In genomic region chr4:83585982-83586508, GRCh38 we compare ENCODE assay signal across 21 cellular contexts.
"Had no signal": no experiment of that assay in that cellular context is flagged by ENCODE, and none has a peak within 500 bp of the region (broad histone marks: within the 10 kb centered on the region; RNA-seq: fewer than 3 reads in every experiment).

No MANE protein-coding gene starts in this region.

- H3K27ac Mint-ChIP-seq: memory B cell; naive thymus-derived CD4-positive, alpha-beta T cell; natural killer cell treated with Interleukin-12 subunit alpha and Interleukin-12 subunit beta and Interleukin-15 and Interleukin-18, amount 100 ng/mL, for 72 hours; stimulated activated naive CD8-positive, alpha-beta T cell treated with anti-CD3 and anti-CD28 coated beads, Interleukin-15, Interleukin-2, amounts not matched to agents 100 ng/mL and 50 ng/mL, for 24 hours had no signal

- H3K36me3 Mint-ChIP-seq: memory B cell; natural killer cell treated with Interleukin-12 subunit alpha and Interleukin-12 subunit beta and Interleukin-15 and Interleukin-18, amount 100 ng/mL, for 72 hours had no signal

- H3K27me3 Mint-ChIP-seq: memory B cell; naive thymus-derived CD4-positive, alpha-beta T cell; stimulated activated naive CD8-positive, alpha-beta T cell treated with anti-CD3 and anti-CD28 coated beads, Interleukin-15, Interleukin-2, amounts not matched to agents 100 ng/mL and 50 ng/mL, for 24 hours had no signal

- H3K9me3 Mint-ChIP-seq: memory B cell; naive thymus-derived CD4-positive, alpha-beta T cell; natural killer cell treated with Interleukin-12 subunit alpha and Interleukin-12 subunit beta and Interleukin-15 and Interleukin-18, amount 100 ng/mL, for 72 hours; stimulated activated naive CD8-positive, alpha-beta T cell treated with anti-CD3 and anti-CD28 coated beads, Interleukin-15, Interleukin-2, amounts not matched to agents 100 ng/mL and 50 ng/mL, for 24 hours had no signal

- H3K4me3 Mint-ChIP-seq: memory B cell; naive thymus-derived CD4-positive, alpha-beta T cell; natural killer cell treated with Interleukin-12 subunit alpha and Interleukin-12 subunit beta and Interleukin-15 and Interleukin-18, amount 100 ng/mL, for 72 hours; stimulated activated naive CD8-positive, alpha-beta T cell treated with anti-CD3 and anti-CD28 coated beads, Interleukin-15, Interleukin-2, amounts not matched to agents 100 ng/mL and 50 ng/mL, for 24 hours had no signal

- DNase-seq: islet precursor cell; left ventricle myocardium inferior; midbrain; mucosa of descending colon; naive thymus-derived CD4-positive, alpha-beta T cell; pancreas; posterior cingulate gyrus; retina; right cardiac atrium; stimulated activated CD4-positive, alpha-beta T cell treated with anti-CD3 and anti-CD28 coated beads, Interleukin-12 subunit alpha, Interleukin-12 subunit beta, amount 100 ng/mL, for 4 hours; stimulated activated CD4-positive, alpha-beta T cell treated with anti-CD3 and anti-CD28 coated beads, Interleukin-15, amount 100 ng/mL, for 24 hours; stimulated activated CD4-positive, alpha-beta T cell treated with anti-CD3 and anti-CD28 coated beads, Interleukin-2, amount 100 ng/mL, for 24 hours; stimulated activated CD4-positive, alpha-beta T cell treated with anti-CD3 and anti-CD28 coated beads, Interleukin-4, amount 100 ng/mL, for 1 hour; stimulated activated naive CD4-positive, alpha-beta T cell; tibial artery; trophoblast cell; upper lobe of right lung had no signal

- ATAC-seq: mucosa of descending colon; naive thymus-derived CD4-positive, alpha-beta T cell; natural killer cell treated with Interleukin-12 subunit alpha and Interleukin-12 subunit beta and Interleukin-15 and Interleukin-18, amount 100 ng/mL, for 72 hours; pancreas; right cardiac atrium; sciatic nerve; upper lobe of right lung had no signal

- H3K4me1 Mint-ChIP-seq: naive thymus-derived CD4-positive, alpha-beta T cell had no signal
